8 cellular contexts compared by ENCODE assay signal in the genomic region with DNA sequence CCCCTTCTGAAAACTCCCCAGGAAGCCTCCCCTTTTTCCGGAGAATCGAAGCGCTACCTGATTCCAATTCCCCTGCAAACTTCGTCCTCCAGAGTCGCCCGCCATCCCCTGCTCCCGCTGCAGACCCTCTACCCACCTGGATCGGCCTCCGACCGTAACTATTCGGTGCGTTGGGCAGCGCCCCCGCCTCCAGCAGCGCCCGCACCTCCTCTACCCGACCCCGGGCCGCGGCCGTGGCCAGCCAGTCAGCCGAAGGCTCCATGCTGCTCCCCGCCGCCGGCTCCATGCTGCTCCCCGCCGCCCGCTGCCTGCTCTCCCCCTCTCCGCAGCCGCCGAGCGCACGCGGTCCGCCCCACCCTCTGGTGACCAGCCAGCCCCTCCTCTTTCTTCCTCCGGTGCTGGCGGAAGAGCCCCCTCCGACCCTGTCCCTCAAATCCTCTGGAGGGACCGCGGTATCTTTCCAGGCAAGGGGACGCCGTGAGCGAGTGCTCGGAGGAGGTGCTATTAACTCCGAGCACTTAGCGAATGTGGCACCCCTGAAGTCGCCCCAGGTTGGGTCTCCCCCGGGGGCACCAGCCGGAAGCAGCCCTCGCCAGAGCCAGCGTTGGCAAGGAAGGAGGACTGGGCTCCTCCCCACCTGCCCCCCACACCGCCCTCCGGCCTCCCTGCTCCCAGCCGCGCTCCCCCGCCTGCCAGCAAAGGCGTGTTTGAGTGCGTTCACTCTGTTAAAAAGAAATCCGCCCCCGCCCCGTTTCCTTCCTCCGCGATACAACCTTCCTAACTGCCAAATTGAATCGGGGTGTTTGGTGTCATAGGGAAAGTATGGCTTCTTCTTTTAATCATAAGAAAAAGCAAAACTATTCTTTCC. TPM values are rescaled to one million over a fixed set of nuclear protein-coding genes. Genes with fewer than 3 reads are reported as not detected.
A peak's percentile ranks its signal among the peaks of the same experiment; 100 is the strongest.
DNase-seq lines count a peak whose midpoint lies in the region; ATAC-seq, FAIRE-seq and TF ChIP-seq lines count a peak whose summit lies in the region.

No MANE protein-coding gene starts in this region.

- peaks cover 0 to 8% of the 10 kb centered on the region in 2 donors for H3K9me3 ChIP-seq in esophagus (ENCODE audit: control insufficient read depth in 2 of 2, insufficient read depth in 1 of 2, low read depth in 1 of 2, low read length in 1 of 2)

- no peak for TF ChIP-seq CTCF in GM23338 (conservative IDR thresholded peaks at IDR 0.05; ENCODE audit: low read depth in 2 of 2)
- no peak for TF ChIP-seq CTCF in WTC11 (IDR thresholded peaks at IDR 0.05)

- H3K4me3 Mint-ChIP-seq in GM23338 (peak overlapping the region; percentile 75), WTC11 (peak overlapping the region; percentile 63)
- peak overlapping the region; percentile 73 to 89 (median 83) for H3K4me3 Mint-ChIP-seq in naive thymus-derived CD8-positive, alpha-beta T cell

- CTCF ChIA-PET in WTC11 (lab: Charles Lee): interaction anchor here (1.0 kb wide), 1 partner anchor 34 kb away, joined by 3 read pairs; a partner anchor contains a TSS

- no peak for TF ChIP-seq POLR2A in H54 (IDR thresholded peaks at IDR 0.05; ENCODE audit: low read depth, low read length)

- H4K20me1 ChIP-seq in GM23338 (replicated peaks; ENCODE audit: insufficient read depth): peaks cover 25% of the 10 kb centered on the region

- H2AFZ ChIP-seq in GM23338: peak overlapping the region; percentile 87

- peak overlapping the region; percentile 88 for H3K4me2 ChIP-seq in GM23338

- H3K27ac Mint-ChIP-seq in GM23338 (no peak overlapping the region), WTC11 (peak overlapping the region; percentile 4; the same call in 1 of the 2 replicates)
- peak overlapping the region in 4 of 10 donors; percentile 11 to 65 (median 26) for H3K27ac Mint-ChIP-seq in naive thymus-derived CD8-positive, alpha-beta T cell

- H3K27ac ChIP-seq in GM23338 (ENCODE audit: low read depth) (no peak overlapping the region), esophagus (ENCODE audit: low read depth in 2 of 2, low read length in 1 of 2) (no peak overlapping the region)

- peak; percentile 78 for DNase-seq in GM03348 (ENCODE audit: low spot score)
- peak; percentile 93 for DNase-seq in GM23338 (ENCODE audit: low spot score)
- DNase-seq in NCI-H146 treated with DMSO at 0.1 percent for 48 hours (lab: John Stamatoyannopoulos, UW; ENCODE audit: unreplicated experiment): peak; percentile 95
- DNase-seq in WTC11 (ENCODE audit: low spot score): peak; percentile 87
- peak in 2 of 10 donors; percentile 34 to 35 for DNase-seq in naive thymus-derived CD8-positive, alpha-beta T cell
- DNase-seq in inferior parietal cortex (ENCODE audit: extremely low spot score): no peak
- DNase-seq in H54 (ENCODE audit: insufficient read length, low spot score): no peak

- H3K9me3 Mint-ChIP-seq in GM23338 (peaks cover 3% of the 10 kb centered on the region; the same call in 1 of the 3 replicates), WTC11 (no peaks in the 10 kb centered on the region)
- H3K9me3 Mint-ChIP-seq in naive thymus-derived CD8-positive, alpha-beta T cell: peaks cover 0 to 47% (median 20%) of the 10 kb centered on the region in 9 donors

- peak; percentile 79 for ATAC-seq in GM23338
- ATAC-seq in WTC11: peak; percentile 74
- peak; percentile 62 to 76 for ATAC-seq in naive thymus-derived CD8-positive, alpha-beta T cell

- H3K36me3 ChIP-seq in GM23338 (ENCODE audit: insufficient read depth): no peaks in the 10 kb centered on the region
- no peaks in the 10 kb centered on the region for H3K36me3 ChIP-seq in esophagus (ENCODE audit: control insufficient read depth in 2 of 2, insufficient read depth in 2 of 2, low read length in 1 of 2)

- peaks cover 23% of the 10 kb centered on the region for H3K4me1 Mint-ChIP-seq in GM23338
- H3K4me1 Mint-ChIP-seq in WTC11: peaks cover 27% of the 10 kb centered on the region
- peaks cover 12 to 24% (median 21%) of the 10 kb centered on the region in 4 donors for H3K4me1 Mint-ChIP-seq in naive thymus-derived CD8-positive, alpha-beta T cell

- no peak for FAIRE-seq in H54 (lab: Jason Lieb, UNC)

- H3K4me3 ChIP-seq in GM23338 (peak overlapping the region; percentile 60), esophagus (ENCODE audit: low read depth in 1 of 2, low read length in 2 of 2) (peak overlapping the region; percentile 40 to 67)

- POLR2A ChIA-PET in WTC11 (lab: Charles Lee): no interaction called here
- POLR2A ChIA-PET in naive thymus-derived CD8-positive, alpha-beta T cell (lab: Charles Lee): no interaction called here

- 1 to 2% methylated on average over 60 to 64 of the region's 64 CpGs for WGBS in esophagus, 2 donors

- H3K79me2 ChIP-seq in GM23338 (replicated peaks; ENCODE audit: insufficient read depth): no peaks in the 10 kb centered on the region

- H3K27me3 Mint-ChIP-seq in GM23338 (ENCODE audit: insufficient read depth, low read depth, poor library complexity) (peaks cover 98% of the 10 kb centered on the region), WTC11 (ENCODE audit: low read depth) (peaks cover 100% of the 10 kb centered on the region)
- peaks cover 71 to 98% (median 86%) of the 10 kb centered on the region in 5 donors for H3K27me3 Mint-ChIP-seq in naive thymus-derived CD8-positive, alpha-beta T cell

- H3K27me3 ChIP-seq in GM23338 (ENCODE audit: insufficient read depth) (peaks cover 100% of the 10 kb centered on the region), esophagus (ENCODE audit: control insufficient read depth in 1 of 2, insufficient read depth in 2 of 2, low read length in 2 of 2) (peaks cover 10 to 41% of the 10 kb centered on the region in 2 donors)

- no peaks in the 10 kb centered on the region; the same call in 2 of the 3 replicates for H3K36me3 Mint-ChIP-seq in GM23338 (ENCODE audit: low read depth)
- H3K36me3 Mint-ChIP-seq in WTC11: no peaks in the 10 kb centered on the region
- H3K36me3 Mint-ChIP-seq in naive thymus-derived CD8-positive, alpha-beta T cell: peaks cover 12 to 29% (median 21%) of the 10 kb centered on the region in 3 donors

- H3K9me2 ChIP-seq in GM23338 (ENCODE audit: insufficient read depth): no peaks in the 10 kb centered on the region

- H3K4me1 ChIP-seq in GM23338 (ENCODE audit: insufficient read depth): peaks cover 23% of the 10 kb centered on the region
- H3K4me1 ChIP-seq in esophagus (ENCODE audit: control insufficient read depth in 2 of 2, insufficient read depth in 2 of 2, low read length in 1 of 2): peaks cover 0 to 8% of the 10 kb centered on the region in 2 donors

- H3F3A ChIP-seq in GM23338 (replicated peaks; ENCODE audit: low read depth): peaks cover 32% of the 10 kb centered on the region

TF ChIP-seq in WTC11, 78 proteins besides CTCF, POLR2A, EP300 and RAD21 (continues in another document):
- TF ChIP-seq, protein P1, sequence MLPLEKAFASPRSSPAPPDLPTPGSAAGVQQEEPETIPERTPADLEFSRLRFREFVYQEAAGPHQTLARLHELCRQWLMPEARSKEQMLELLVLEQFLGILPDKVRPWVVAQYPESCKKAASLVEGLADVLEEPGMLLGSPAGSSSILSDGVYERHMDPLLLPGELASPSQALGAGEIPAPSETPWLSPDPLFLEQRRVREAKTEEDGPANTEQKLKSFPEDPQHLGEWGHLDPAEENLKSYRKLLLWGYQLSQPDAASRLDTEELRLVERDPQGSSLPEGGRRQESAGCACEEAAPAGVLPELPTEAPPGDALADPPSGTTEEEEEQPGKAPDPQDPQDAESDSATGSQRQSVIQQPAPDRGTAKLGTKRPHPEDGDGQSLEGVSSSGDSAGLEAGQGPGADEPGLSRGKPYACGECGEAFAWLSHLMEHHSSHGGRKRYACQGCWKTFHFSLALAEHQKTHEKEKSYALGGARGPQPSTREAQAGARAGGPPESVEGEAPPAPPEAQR (CRISPR knock-in tag; IDR thresholded peaks at IDR 0.05): no peak
- TF ChIP-seq, protein P2, sequence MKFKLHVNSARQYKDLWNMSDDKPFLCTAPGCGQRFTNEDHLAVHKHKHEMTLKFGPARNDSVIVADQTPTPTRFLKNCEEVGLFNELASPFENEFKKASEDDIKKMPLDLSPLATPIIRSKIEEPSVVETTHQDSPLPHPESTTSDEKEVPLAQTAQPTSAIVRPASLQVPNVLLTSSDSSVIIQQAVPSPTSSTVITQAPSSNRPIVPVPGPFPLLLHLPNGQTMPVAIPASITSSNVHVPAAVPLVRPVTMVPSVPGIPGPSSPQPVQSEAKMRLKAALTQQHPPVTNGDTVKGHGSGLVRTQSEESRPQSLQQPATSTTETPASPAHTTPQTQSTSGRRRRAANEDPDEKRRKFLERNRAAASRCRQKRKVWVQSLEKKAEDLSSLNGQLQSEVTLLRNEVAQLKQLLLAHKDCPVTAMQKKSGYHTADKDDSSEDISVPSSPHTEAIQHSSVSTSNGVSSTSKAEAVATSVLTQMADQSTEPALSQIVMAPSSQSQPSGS (CRISPR knock-in tag; IDR thresholded peaks at IDR 0.05; ENCODE audit: borderline replicate concordance, low read depth): no peak
- no peak for TF ChIP-seq PRRX2 (CRISPR knock-in tag; IDR thresholded peaks at IDR 0.05)

RNA-seq across cellular contexts. Expression of a gene that starts 19.4 kb away (rescaled TPM):
- 0.87 and 4.0 TPM in 2 replicates for total RNA-seq in GM23338 (2014; rRNA removed; shearing (Covaris generic))
- polyA plus RNA-seq in GM23338 (2016; fragmentation: Nextera tagmentation; extraction: Ambion mirVana): 1.2 and 2.7 TPM in 2 replicates
- total RNA-seq in WTC11 (2021): 0.50 to 0.57 TPM (median 0.57 TPM) in 3 replicates
- polyA plus RNA-seq in esophagus: 10 to 100 TPM in 1 of 2 donors, 1 to 10 TPM in 1; 6.1 to 11.3 TPM
- total RNA-seq in naive thymus-derived CD8-positive, alpha-beta T cell: under 1 TPM; 0.60 to 0.94 TPM
- polyA plus RNA-seq in naive thymus-derived CD8-positive, alpha-beta T cell: 1 to 10 TPM in 1 of 3 donors, under 1 TPM in 1, not detected in 1; 0.16 to 4.6 TPM

RNA-seq across cellular contexts. Expression of a gene that starts 19.8 kb away (rescaled TPM):
- total RNA-seq in GM23338 (2014; rRNA removed; shearing (Covaris generic)): 0.14 TPM in 1 of 2 replicates, not detected in the other
- polyA plus RNA-seq in GM23338 (2016; fragmentation: Nextera tagmentation; extraction: Ambion mirVana): not detected in 2 replicates
- total RNA-seq in WTC11 (2021): 0.21 to 0.24 TPM in 2 of 3 replicates, not detected in the other
- polyA plus RNA-seq in esophagus: under 1 TPM; 0.28 to 0.47 TPM
- under 1 TPM in 1 of 2 experiments, not detected in 1; 0.60 TPM for total RNA-seq in naive thymus-derived CD8-positive, alpha-beta T cell
- polyA plus RNA-seq in naive thymus-derived CD8-positive, alpha-beta T cell: not detected

RNA-seq across cellular contexts. Expression of a gene that starts 34.3 kb away (rescaled TPM):
- total RNA-seq in GM23338 (2014; rRNA removed; shearing (Covaris generic)): 0.31 and 0.83 TPM in 2 replicates
- 0.09 and 0.29 TPM in 2 replicates for polyA plus RNA-seq in GM23338 (2016; fragmentation: Nextera tagmentation; extraction: Ambion mirVana)
- 0.13 to 0.73 TPM (median 0.46 TPM) in 3 replicates for total RNA-seq in WTC11 (2021)
- 10 to 100 TPM; 40.3 to 63.7 TPM for polyA plus RNA-seq in esophagus
- not detected for total RNA-seq in naive thymus-derived CD8-positive, alpha-beta T cell
- polyA plus RNA-seq in naive thymus-derived CD8-positive, alpha-beta T cell: under 1 TPM in 2 of 3 donors, not detected in 1; 0.17 to 0.31 TPM

Comparison
In these comparisons a context has a peak if more than half of its experiments do, and no peak if none do; other contexts are left out.
1. DNase-seq: peak in GM03348 (single experiment), GM23338 (single experiment), NCI-H146 treated with DMSO at 0.1 percent for 48 hours (single experiment) and WTC11 (single experiment); none in inferior parietal cortex (single experiment) and H54 (single experiment).
2. Peak in every context shown above with its lines, with median percentiles within 50 percentile points of each other: ATAC-seq and H3K4me3 Mint-ChIP-seq.